ENCODE assay signal across 21 cellular contexts in genomic region chr5:136162001-136162400, GRCh38. TPM values are rescaled to one million over a fixed set of nuclear protein-coding genes. Genes with fewer than 3 reads are reported as not detected.
"Had no signal": no experiment of that assay in that cellular context is flagged by ENCODE, and none has a peak within 500 bp of the region (broad histone marks: within the 10 kb centered on the region; RNA-seq: fewer than 3 reads in every experiment).

No MANE protein-coding gene starts in this region.

- H3K36me3 ChIP-seq: ovary, thoracic aorta, uterus had no signal

- ATAC-seq: body of pancreas, right cardiac atrium had no signal

- H3K4me3 ChIP-seq: adrenal gland, body of pancreas, left ventricle myocardium inferior, neural progenitor cell, ovary, smooth muscle cell, thoracic aorta, uterus had no signal

- H3K9me3 Mint-ChIP-seq: immature natural killer cell had no signal

- H3K27me3 ChIP-seq: adrenal gland, body of pancreas, neural progenitor cell, ovary, uterus had no signal

- H3K4me3 Mint-ChIP-seq: endodermal cell, immature natural killer cell, neural progenitor cell had no signal

- H3K4me1 Mint-ChIP-seq: endodermal cell had no signal

- DNase-seq: activated CD4-positive, CD25-positive, alpha-beta regulatory T cell; activated naive CD4-positive, alpha-beta T cell treated with anti-CD3 and anti-CD28 coated beads, Interleukin-2, amount 50 U/mL, for 16 hours; activated T-cell treated with anti-CD3 and anti-CD28 coated beads, Interleukin-2, amount 50 U/mL, for 1 hour; adrenal gland; body of pancreas; dermis blood vessel endothelial cell; endodermal cell; glutamatergic neuron; immature natural killer cell; left ventricle myocardium inferior; ovary; right cardiac atrium; stimulated activated CD4-positive, alpha-beta T cell treated with anti-CD3 and anti-CD28 coated beads, Interleukin-2, amount 100 ng/mL, for 24 hours; stimulated activated naive CD4-positive, alpha-beta T cell; T-helper 2 cell; uterus had no signal

- H3K27ac Mint-ChIP-seq: endodermal cell, immature natural killer cell, neural progenitor cell had no signal

- FAIRE-seq: TTC549 had no signal

RNA-seq across cellular contexts. Expression of gene SMIM32, which starts 31.0 kb away (rescaled TPM):
- total RNA-seq: adrenal gland, dermis blood vessel endothelial cell, left ventricle myocardium inferior, mesenteric fat pad, right cardiac atrium, thoracic aorta had no signal
